ENCODE assay signal across 11 cellular contexts in the genomic region with DNA sequence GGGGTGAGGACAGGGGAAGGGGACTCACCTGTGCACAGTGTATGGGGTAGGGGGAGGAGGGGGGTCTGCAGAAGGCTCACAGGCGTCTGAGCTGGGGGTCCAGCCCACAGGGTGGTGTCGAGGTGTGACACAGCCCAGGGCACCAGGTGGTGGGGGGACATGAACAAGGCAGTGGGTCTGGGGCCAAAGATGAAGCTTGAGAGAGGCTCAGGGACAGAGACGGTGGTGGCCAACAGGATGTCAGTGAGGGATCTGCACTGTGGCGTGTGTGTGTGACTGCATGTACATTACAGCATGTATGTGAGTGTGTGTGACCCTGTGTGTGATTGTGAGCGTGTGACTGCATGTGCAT. TPM values are rescaled to one million over a fixed set of nuclear protein-coding genes. Genes with fewer than 3 reads are reported as not detected.
A peak's percentile ranks its signal among the peaks of the same experiment; 100 is the strongest.
DNase-seq lines count a peak whose midpoint lies in the region; ATAC-seq and TF ChIP-seq lines count a peak whose summit lies in the region.
"Had no signal": no experiment of that assay in that cellular context is flagged by ENCODE, and none has a peak within 500 bp of the region (broad histone marks: within the 10 kb centered on the region; RNA-seq: fewer than 3 reads in every experiment).

No MANE protein-coding gene starts in this region.

- H3K9ac ChIP-seq in endodermal cell (ENCODE audit: extremely low read depth, low read length, poor library complexity, severe bottlenecking): peak overlapping the region; percentile 81
- no peak overlapping the region for H3K9ac ChIP-seq in neural progenitor cell

- H3K9me3 ChIP-seq in endodermal cell (ENCODE audit: control insufficient read depth, low read length) (peaks cover 8% of the 10 kb centered on the region), neural progenitor cell (ENCODE audit: low read depth) (peaks cover 4% of the 10 kb centered on the region)

- H3K4me1 ChIP-seq in endodermal cell (ENCODE audit: control insufficient read depth, insufficient read depth, low read length) (no peaks in the 10 kb centered on the region), neural progenitor cell (peaks cover 14% of the 10 kb centered on the region)

- DNase-seq in AG10803 (ENCODE audit: low read depth) (no peak), NB4 (ENCODE audit: low read depth) (no peak), endodermal cell (no peak), neural progenitor cell (ENCODE audit: low spot score) (no peak), NCI-H187 treated with DMSO at 0.1 percent for 48 hours (lab: John Stamatoyannopoulos, UW) (no peak), NCI-H2029 treated with DMSO at 0.1 percent for 48 hours (lab: John Stamatoyannopoulos, UW) (no peak)
- no peak for DNase-seq in activated CD8-positive, alpha-beta memory T cell treated with anti-CD3 and anti-CD28 coated beads, Interleukin-2, amount 50 U/mL, for 4 hours
- DNase-seq: activated gamma-delta T cell, RPMI8226 had no signal

- H3K79me2 ChIP-seq in neural progenitor cell (ENCODE audit: low read depth): peaks cover 4% of the 10 kb centered on the region

- no peak overlapping the region for H2AFZ ChIP-seq in neural progenitor cell (replicated peaks)

- H3K4me3 Mint-ChIP-seq in endodermal cell: peak overlapping the region; percentile 75
- peak overlapping the region; percentile 88 for H3K4me3 Mint-ChIP-seq in neural progenitor cell

- H3K36me3 ChIP-seq in endodermal cell (ENCODE audit: control insufficient read depth, insufficient read depth, low read length) (peaks cover 7% of the 10 kb centered on the region), neural progenitor cell (no peaks in the 10 kb centered on the region)

- peaks cover 9% of the 10 kb centered on the region for H4K20me1 ChIP-seq in neural progenitor cell (ENCODE audit: low read depth)

- 73 to 78% methylated on average over 4 to 5 of the region's 5 CpGs for WGBS in endodermal cell (ENCODE audit: insufficient coverage in 1 of 2, insufficient read length in 1 of 2), 2 experiments

- peaks cover 5% of the 10 kb centered on the region for H3K36me3 Mint-ChIP-seq in endodermal cell (ENCODE audit: low read depth)
- peaks cover 8% of the 10 kb centered on the region for H3K36me3 Mint-ChIP-seq in neural progenitor cell

- peak overlapping the region; percentile 38 for H3K27ac Mint-ChIP-seq in endodermal cell
- H3K27ac Mint-ChIP-seq in neural progenitor cell: peak overlapping the region; percentile 93

- peak overlapping the region; percentile 81 for H3K4me2 ChIP-seq in neural progenitor cell

- ATAC-seq in HG03025 (IDR thresholded peaks at IDR 0.05; ENCODE audit: low FRiP score, unreplicated experiment): no peak

- H3K27ac ChIP-seq in endodermal cell (ENCODE audit: low read depth, low read length) (peak overlapping the region; percentile 74), neural progenitor cell (no peak overlapping the region)

- peaks cover 2% of the 10 kb centered on the region for H3K27me3 Mint-ChIP-seq in endodermal cell (ENCODE audit: insufficient read depth)
- peaks cover 17% of the 10 kb centered on the region for H3K27me3 Mint-ChIP-seq in neural progenitor cell (ENCODE audit: insufficient read depth, low read depth)

- peaks cover 12% of the 10 kb centered on the region for H3K9me3 Mint-ChIP-seq in endodermal cell
- peaks cover 2% of the 10 kb centered on the region for H3K9me3 Mint-ChIP-seq in neural progenitor cell

- H3K27me3 ChIP-seq in endodermal cell (ENCODE audit: control insufficient read depth, insufficient read depth, low read length, poor library complexity, severe bottlenecking): no peaks in the 10 kb centered on the region
- H3K27me3 ChIP-seq in neural progenitor cell: no peaks in the 10 kb centered on the region

- peaks cover 16% of the 10 kb centered on the region for H3K4me1 Mint-ChIP-seq in endodermal cell
- peaks cover 33% of the 10 kb centered on the region for H3K4me1 Mint-ChIP-seq in neural progenitor cell

- H3K4me3 ChIP-seq in AG10803 (ENCODE audit: low read length): peak overlapping the region; percentile 88
- peak overlapping the region; percentile 78 for H3K4me3 ChIP-seq in NB4 (ENCODE audit: low read depth, low read length)
- H3K4me3 ChIP-seq in endodermal cell (ENCODE audit: low read length): peak overlapping the region; percentile 88
- peak overlapping the region; percentile 76 for H3K4me3 ChIP-seq in neural progenitor cell

- TF ChIP-seq POLR2A in NB4 (IDR thresholded peaks at IDR 0.05; ENCODE audit: extremely low read depth, insufficient read length): no peak

- TF ChIP-seq CTCF in AG10803 (conservative IDR thresholded peaks at IDR 0.05; ENCODE audit: low read length) (no peak), NB4 (IDR thresholded peaks at IDR 0.05; ENCODE audit: low read depth, low read length) (no peak), endodermal cell (conservative IDR thresholded peaks at IDR 0.05) (no peak), neural progenitor cell (IDR thresholded peaks at IDR 0.05) (no peak)

- H3F3A ChIP-seq in neural progenitor cell (ENCODE audit: low read depth): peaks cover 31% of the 10 kb centered on the region

RNA-seq across cellular contexts. Expression of a gene that starts 1.7 kb away (rescaled TPM):
- total RNA-seq in endodermal cell: 10 to 100 TPM; 19.3 to 35.9 TPM
- 45.0 TPM for polyA plus RNA-seq in endodermal cell (2013, experiment 1 of 2)
- polyA plus RNA-seq in endodermal cell (2013, experiment 2 of 2): 37.3 TPM
- 5.8 and 7.9 TPM in 2 replicates for total RNA-seq in neural progenitor cell (ENCODE audit: low replicate concordance)

RNA-seq across cellular contexts. Expression of a gene that starts 21.6 kb away (rescaled TPM):
- not detected for total RNA-seq in endodermal cell
- polyA plus RNA-seq in endodermal cell (2013, experiment 1 of 2): not detected
- polyA plus RNA-seq in endodermal cell (2013, experiment 2 of 2): not detected
- total RNA-seq in neural progenitor cell (ENCODE audit: low replicate concordance): not detected in 2 replicates
- total RNA-seq: Daoy had no signal

RNA-seq across cellular contexts. Expression of a gene that starts 31.6 kb away (rescaled TPM):
- total RNA-seq in endodermal cell: 1 to 10 TPM in 1 of 2 donors, under 1 TPM in 1; 0.57 to 1.1 TPM
- 0.68 TPM for polyA plus RNA-seq in endodermal cell (2013, experiment 1 of 2)
- polyA plus RNA-seq in endodermal cell (2013, experiment 2 of 2): 0.33 TPM
- total RNA-seq in neural progenitor cell (ENCODE audit: low replicate concordance): 0.09 and 0.15 TPM in 2 replicates
- total RNA-seq: Daoy had no signal
